Comparison of ENCODE assay signal across 8 cellular contexts in genomic region chr20:45311589-45312211, GRCh38. TPM values are rescaled to one million over a fixed set of nuclear protein-coding genes. Genes with fewer than 3 reads are reported as not detected.
A peak's percentile ranks its signal among the peaks of the same experiment; 100 is the strongest.
DNase-seq lines count a peak whose midpoint lies in the region; ATAC-seq and TF ChIP-seq lines count a peak whose summit lies in the region.

No MANE protein-coding gene starts in this region.

- peaks cover 9% of the 10 kb centered on the region for H3K4me1 Mint-ChIP-seq in activated CD8-positive, alpha-beta T cell treated with anti-CD3 and anti-CD28 coated beads, Interleukin-2, amount 10 ng/mL, durations not matched to agents 7 days and 5 days (ENCODE audit: low read depth)
- peaks cover 4% of the 10 kb centered on the region for H3K4me1 Mint-ChIP-seq in endothelial cell (ENCODE audit: unreplicated experiment)
- peaks cover 6 to 7% of the 10 kb centered on the region in 2 donors for H3K4me1 Mint-ChIP-seq in natural killer cell treated with Interleukin-12 subunit alpha and Interleukin-12 subunit beta and Interleukin-15 and Interleukin-18, amount 100 ng/mL, for 72 hours (ENCODE audit: low read depth in 2 of 2)

- POLR2A ChIA-PET in activated CD8-positive, alpha-beta T cell treated with anti-CD3 and anti-CD28 coated beads, Interleukin-2, amount 10 ng/mL, durations not matched to agents 7 days and 5 days (lab: Charles Lee), result no interaction called here

- H3K36me3 ChIP-seq in thoracic aorta, result no peaks in the 10 kb centered on the region

- H3K36me3 Mint-ChIP-seq in activated CD8-positive, alpha-beta T cell treated with anti-CD3 and anti-CD28 coated beads, Interleukin-2, amount 10 ng/mL, durations not matched to agents 7 days and 5 days (ENCODE audit: low read depth), result no peaks in the 10 kb centered on the region
- peaks cover 3% of the 10 kb centered on the region for H3K36me3 Mint-ChIP-seq in endothelial cell (ENCODE audit: low read depth, unreplicated experiment)
- no peaks in the 10 kb centered on the region for H3K36me3 Mint-ChIP-seq in natural killer cell treated with Interleukin-12 subunit alpha and Interleukin-12 subunit beta and Interleukin-15 and Interleukin-18, amount 100 ng/mL, for 72 hours

- peak; percentile 82 for ATAC-seq in activated CD8-positive, alpha-beta T cell treated with anti-CD3 and anti-CD28 coated beads, Interleukin-2, amount 10 ng/mL, durations not matched to agents 7 days and 5 days
- ATAC-seq in natural killer cell treated with Interleukin-12 subunit alpha and Interleukin-12 subunit beta and Interleukin-15 and Interleukin-18, amount 100 ng/mL, for 72 hours, result peak; percentile 65 to 66
- ATAC-seq in thoracic aorta (ENCODE audit: insufficient number of reproducible peaks, low FRiP score, low read depth) (no peak), HG02571 (IDR thresholded peaks at IDR 0.05; ENCODE audit: unreplicated experiment) (no peak)

- no peak overlapping the region for H3K4me3 Mint-ChIP-seq in activated CD8-positive, alpha-beta T cell treated with anti-CD3 and anti-CD28 coated beads, Interleukin-2, amount 10 ng/mL, durations not matched to agents 7 days and 5 days
- no peak overlapping the region for H3K4me3 Mint-ChIP-seq in endothelial cell (ENCODE audit: unreplicated experiment)
- H3K4me3 Mint-ChIP-seq in natural killer cell treated with Interleukin-12 subunit alpha and Interleukin-12 subunit beta and Interleukin-15 and Interleukin-18, amount 100 ng/mL, for 72 hours, result no peak overlapping the region

- no peaks in the 10 kb centered on the region for H3K27me3 ChIP-seq in thoracic aorta (replicated peaks; ENCODE audit: insufficient read depth)

- DNase-seq in SKM-1 treated with dmso at 0.1 percent for 144 hours (lab: John Stamatoyannopoulos, UW; ENCODE audit: unreplicated experiment) (peak; percentile 64), SKM-1 (lab: John Stamatoyannopoulos, UW; ENCODE audit: unreplicated experiment) (no peak), NCI-H460 (ENCODE audit: extremely low read depth, low read depth) (peak; percentile 55), endothelial cell (ENCODE audit: low spot score) (peak; percentile 80), thoracic aorta (ENCODE audit: low spot score) (no peak)
- DNase-seq in activated CD8-positive, alpha-beta T cell treated with anti-CD3 and anti-CD28 coated beads, Interleukin-2, amount 10 ng/mL, durations not matched to agents 7 days and 5 days, result peak; percentile 70
- peak; percentile 78 for DNase-seq in natural killer cell treated with Interleukin-12 subunit alpha and Interleukin-12 subunit beta and Interleukin-15 and Interleukin-18, amount 100 ng/mL, for 72 hours (ENCODE audit: low spot score)

- peak; percentile 79 for TF ChIP-seq CTCF in endothelial cell (IDR thresholded peaks at IDR 0.05; ENCODE audit: unreplicated experiment)
- peak; percentile 66 for TF ChIP-seq CTCF in thoracic aorta (IDR thresholded peaks at IDR 0.05)

- CTCF ChIA-PET in activated CD8-positive, alpha-beta T cell treated with anti-CD3 and anti-CD28 coated beads, Interleukin-2, amount 10 ng/mL, durations not matched to agents 7 days and 5 days (lab: Charles Lee), result interaction anchor here (0.6 to 3.0 kb wide), 29 partner anchors 9 to 459 kb away, joined by 3 to 28 read pairs (median 4); partner anchors contain the start of gene SYS1

- H3K9me3 Mint-ChIP-seq in activated CD8-positive, alpha-beta T cell treated with anti-CD3 and anti-CD28 coated beads, Interleukin-2, amount 10 ng/mL, durations not matched to agents 7 days and 5 days (ENCODE audit: insufficient read depth), result no peaks in the 10 kb centered on the region
- H3K9me3 Mint-ChIP-seq in endothelial cell (ENCODE audit: unreplicated experiment), result no peaks in the 10 kb centered on the region
- no peaks in the 10 kb centered on the region for H3K9me3 Mint-ChIP-seq in natural killer cell treated with Interleukin-12 subunit alpha and Interleukin-12 subunit beta and Interleukin-15 and Interleukin-18, amount 100 ng/mL, for 72 hours

- no peak overlapping the region for H3K27ac Mint-ChIP-seq in activated CD8-positive, alpha-beta T cell treated with anti-CD3 and anti-CD28 coated beads, Interleukin-2, amount 10 ng/mL, durations not matched to agents 7 days and 5 days
- H3K27ac Mint-ChIP-seq in endothelial cell (ENCODE audit: unreplicated experiment), result no peak overlapping the region
- H3K27ac Mint-ChIP-seq in natural killer cell treated with Interleukin-12 subunit alpha and Interleukin-12 subunit beta and Interleukin-15 and Interleukin-18, amount 100 ng/mL, for 72 hours, result no peak overlapping the region

- no peak overlapping the region for H3K4me3 ChIP-seq in thoracic aorta

- peaks cover 0 to 5% of the 10 kb centered on the region in 2 donors for H3K4me1 ChIP-seq in thoracic aorta (ENCODE audit: control insufficient read depth in 1 of 2, low read depth in 2 of 2)

- no peaks in the 10 kb centered on the region for H3K9me3 ChIP-seq in thoracic aorta

- H3K27ac ChIP-seq in thoracic aorta, result no peak overlapping the region

- H3K27me3 Mint-ChIP-seq in activated CD8-positive, alpha-beta T cell treated with anti-CD3 and anti-CD28 coated beads, Interleukin-2, amount 10 ng/mL, durations not matched to agents 7 days and 5 days (ENCODE audit: low read depth), result peaks cover 38% of the 10 kb centered on the region
- H3K27me3 Mint-ChIP-seq in endothelial cell (ENCODE audit: unreplicated experiment), result peaks cover 4% of the 10 kb centered on the region
- H3K27me3 Mint-ChIP-seq in natural killer cell treated with Interleukin-12 subunit alpha and Interleukin-12 subunit beta and Interleukin-15 and Interleukin-18, amount 100 ng/mL, for 72 hours, result peaks cover 42 to 45% of the 10 kb centered on the region in 2 donors

RNA-seq across cellular contexts. Expression of gene MATN4, which starts 3.6 kb away (rescaled TPM):
- not detected in 2 replicates for total RNA-seq in NCI-H460 (2014; rRNA removed; shearing (Covaris generic))
- polyA plus RNA-seq in NCI-H460 (2014; cell fraction: nucleus; rRNA removed), result 0.17 TPM in 1 of 2 replicates, not detected in the other
- total RNA-seq in activated CD8-positive, alpha-beta T cell treated with anti-CD3 and anti-CD28 coated beads, Interleukin-2, amount 10 ng/mL, durations not matched to agents 7 days and 5 days, result under 1 TPM in 1 of 2 experiments, not detected in 1; 0.39 TPM
- total RNA-seq in endothelial cell (ENCODE audit: unreplicated experiment), result not detected
- 1 to 10 TPM in 1 of 2 donors, under 1 TPM in 1; 0.31 to 1.4 TPM for total RNA-seq in natural killer cell treated with Interleukin-12 subunit alpha and Interleukin-12 subunit beta and Interleukin-15 and Interleukin-18, amount 100 ng/mL, for 72 hours
- total RNA-seq in thoracic aorta, result under 1 TPM in 1 of 2 donors, not detected in 1; 0.27 TPM

RNA-seq across cellular contexts. Expression of gene RBPJL, which starts 5.1 kb away (rescaled TPM):
- total RNA-seq in NCI-H460 (2014; rRNA removed; shearing (Covaris generic)), result not detected in 2 replicates
- polyA plus RNA-seq in NCI-H460 (2014; cell fraction: nucleus; rRNA removed), result not detected in 2 replicates
- total RNA-seq in activated CD8-positive, alpha-beta T cell treated with anti-CD3 and anti-CD28 coated beads, Interleukin-2, amount 10 ng/mL, durations not matched to agents 7 days and 5 days, result not detected
- total RNA-seq in endothelial cell (ENCODE audit: unreplicated experiment), result not detected
- not detected for total RNA-seq in natural killer cell treated with Interleukin-12 subunit alpha and Interleukin-12 subunit beta and Interleukin-15 and Interleukin-18, amount 100 ng/mL, for 72 hours
- total RNA-seq in thoracic aorta, result not detected

RNA-seq across cellular contexts. Expression of gene SDC4, which starts 36.5 kb away (rescaled TPM):
- total RNA-seq in NCI-H460 (2014; rRNA removed; shearing (Covaris generic)), result 12.7 and 14.7 TPM in 2 replicates
- polyA plus RNA-seq in NCI-H460 (2014; cell fraction: nucleus; rRNA removed), result 6.0 and 7.3 TPM in 2 replicates
- total RNA-seq in activated CD8-positive, alpha-beta T cell treated with anti-CD3 and anti-CD28 coated beads, Interleukin-2, amount 10 ng/mL, durations not matched to agents 7 days and 5 days, result 1 to 10 TPM; 6.6 to 6.7 TPM
- total RNA-seq in endothelial cell (ENCODE audit: unreplicated experiment) (7.4 TPM), thoracic aorta (100 to 1,000 TPM in 1 of 2 donors, 10 to 100 TPM in 1; 93.5 to 108 TPM)
- 10 to 100 TPM; 23.3 to 43.5 TPM for total RNA-seq in natural killer cell treated with Interleukin-12 subunit alpha and Interleukin-12 subunit beta and Interleukin-15 and Interleukin-18, amount 100 ng/mL, for 72 hours

RNA-seq across cellular contexts. Expression of gene SYS1, which starts 51.3 kb away (rescaled TPM):
- 36.4 and 38.0 TPM in 2 replicates for total RNA-seq in NCI-H460 (2014; rRNA removed; shearing (Covaris generic))
- polyA plus RNA-seq in NCI-H460 (2014; cell fraction: nucleus; rRNA removed), result 12.1 and 15.4 TPM in 2 replicates
- total RNA-seq in activated CD8-positive, alpha-beta T cell treated with anti-CD3 and anti-CD28 coated beads, Interleukin-2, amount 10 ng/mL, durations not matched to agents 7 days and 5 days, result 10 to 100 TPM; 28.0 to 30.8 TPM
- total RNA-seq in endothelial cell (ENCODE audit: unreplicated experiment) (20.0 TPM), thoracic aorta (10 to 100 TPM; 24.6 to 40.8 TPM)
- 10 to 100 TPM; 23.3 to 31.4 TPM for total RNA-seq in natural killer cell treated with Interleukin-12 subunit alpha and Interleukin-12 subunit beta and Interleukin-15 and Interleukin-18, amount 100 ng/mL, for 72 hours

RNA-seq across cellular contexts. Expression of gene SLPI, which starts 57.3 kb away (rescaled TPM):
- 38.4 and 43.0 TPM in 2 replicates for total RNA-seq in NCI-H460 (2014; rRNA removed; shearing (Covaris generic))
- 11.9 and 24.5 TPM in 2 replicates for polyA plus RNA-seq in NCI-H460 (2014; cell fraction: nucleus; rRNA removed)
- total RNA-seq in activated CD8-positive, alpha-beta T cell treated with anti-CD3 and anti-CD28 coated beads, Interleukin-2, amount 10 ng/mL, durations not matched to agents 7 days and 5 days, result not detected
- total RNA-seq in endothelial cell (ENCODE audit: unreplicated experiment) (0.82 TPM), thoracic aorta (10 to 100 TPM; 44.3 to 56.0 TPM)
- total RNA-seq in natural killer cell treated with Interleukin-12 subunit alpha and Interleukin-12 subunit beta and Interleukin-15 and Interleukin-18, amount 100 ng/mL, for 72 hours, result 1 to 10 TPM in 1 of 2 donors, not detected in 1; 7.2 TPM

Comparison
In these comparisons a context has a peak if more than half of its experiments do, and no peak if none do; other contexts are left out.
1. DNase-seq: peak in SKM-1 treated with dmso at 0.1 percent for 144 hours (single experiment), NCI-H460 (single experiment), activated CD8-positive, alpha-beta T cell treated with anti-CD3 and anti-CD28 coated beads, Interleukin-2, amount 10 ng/mL, durations not matched to agents 7 days and 5 days (single experiment), endothelial cell (single experiment) and natural killer cell treated with Interleukin-12 subunit alpha and Interleukin-12 subunit beta and Interleukin-15 and Interleukin-18, amount 100 ng/mL, for 72 hours (single experiment); none in SKM-1 (single experiment) and thoracic aorta (single experiment).
2. ATAC-seq: peak in activated CD8-positive, alpha-beta T cell treated with anti-CD3 and anti-CD28 coated beads, Interleukin-2, amount 10 ng/mL, durations not matched to agents 7 days and 5 days (single experiment) and natural killer cell treated with Interleukin-12 subunit alpha and Interleukin-12 subunit beta and Interleukin-15 and Interleukin-18, amount 100 ng/mL, for 72 hours (2 of 2); none in thoracic aorta (single experiment) and HG02571 (single experiment).